ENCODE assay signal across 6 cellular contexts in genomic region chr5:107271682-107272350, GRCh38.
"Had no signal": no experiment of that assay in that cellular context is flagged by ENCODE, and none has a peak within 500 bp of the region (broad histone marks: within the 10 kb centered on the region; RNA-seq: fewer than 3 reads in every experiment).

No MANE protein-coding gene starts in this region.

- H3K27me3 Mint-ChIP-seq: IgD-negative memory B cell had no signal

- H3K9me3 Mint-ChIP-seq: IgD-negative memory B cell had no signal

- H3K36me3 Mint-ChIP-seq: IgD-negative memory B cell had no signal

- H3K4me1 Mint-ChIP-seq: IgD-negative memory B cell had no signal

- ATAC-seq: HepG2 had no signal

- H3K4me3 Mint-ChIP-seq: IgD-negative memory B cell had no signal

- H3K27ac ChIP-seq: HL-60 had no signal

- H3K27ac Mint-ChIP-seq: IgD-negative memory B cell had no signal

- DNase-seq: GOT3, H7, HCEC 1CT had no signal

- FAIRE-seq: HepG2 had no signal
